ENCODE assay signal across 13 cellular contexts in genomic region chr14:100663528-100664052, GRCh38.
DNase-seq lines count a peak whose midpoint lies in the region; ATAC-seq, FAIRE-seq and TF ChIP-seq lines count a peak whose summit lies in the region.
"Had no signal": no experiment of that assay in that cellular context is flagged by ENCODE, and none has a peak within 500 bp of the region (broad histone marks: within the 10 kb centered on the region; RNA-seq: fewer than 3 reads in every experiment).

No MANE protein-coding gene starts in this region.

- H3K36me3 Mint-ChIP-seq in activated naive CD4-positive, alpha-beta T cell treated with anti-CD3 and anti-CD28 coated beads, Interleukin-2, amount 50 U/mL, for 24 hours, result no peaks in the 10 kb centered on the region
- no peaks in the 10 kb centered on the region for H3K36me3 Mint-ChIP-seq in activated naive CD4-positive, alpha-beta T cell treated with anti-CD3 and anti-CD28 coated beads, Interleukin-2, amount 50 U/mL, for 72 hours
- H3K36me3 Mint-ChIP-seq: activated naive CD8-positive, alpha-beta T cell treated with anti-CD3 and anti-CD28 coated beads, Interleukin-2, amount 10 ng/mL, durations not matched to agents 7 days and 5 days; WTC11 had no signal

- H3K9me3 ChIP-seq in K562 (replicated peaks; ENCODE audit: control insufficient read depth, insufficient read depth, low read depth, low read length) (0 out of 2 replicates have a peak, but pooled peaks cover 1% of the 10 kb centered on the region), testis (no peaks in the 10 kb centered on the region), colonic mucosa (no peaks in the 10 kb centered on the region)
- H3K9me3 ChIP-seq: upper lobe of right lung had no signal

- no peaks in the 10 kb centered on the region for H3K9me1 ChIP-seq in K562 (ENCODE audit: control insufficient read depth, insufficient read depth, low read length)

- H3K4me1 ChIP-seq in KMS-11 (ENCODE audit: low read depth, poor library complexity, severe bottlenecking) (no peaks in the 10 kb centered on the region), K562 (replicated peaks in 1 of 2; ENCODE audit: control insufficient read depth in 2 of 2, insufficient read depth in 2 of 2, low read length in 2 of 2) (peaks cover 11 to 27% of the 10 kb centered on the region in 2 experiments), testis (peaks cover 50% of the 10 kb centered on the region), colonic mucosa (peaks cover 7% of the 10 kb centered on the region)

- peaks cover 5% of the 10 kb centered on the region for H3K27me3 Mint-ChIP-seq in activated naive CD4-positive, alpha-beta T cell treated with anti-CD3 and anti-CD28 coated beads, Interleukin-2, amount 50 U/mL, for 24 hours

- H3K27me3 ChIP-seq in KMS-11 (ENCODE audit: insufficient read depth, low read depth) (peaks cover 26% of the 10 kb centered on the region; the same call in 1 of the 2 replicates), K562 (ENCODE audit: control insufficient read depth in 2 of 2, insufficient read depth in 2 of 2, low read length in 2 of 2) (no peaks in the 10 kb centered on the region), testis (no peaks in the 10 kb centered on the region), colonic mucosa (no peaks in the 10 kb centered on the region)

- DNase-seq in activated naive CD4-positive, alpha-beta T cell treated with anti-CD3 and anti-CD28 coated beads, Interleukin-2, amount 50 U/mL, for 72 hours (ENCODE audit: low spot score in 2 of 2), result no peak
- DNase-seq in K562 (ENCODE audit: extremely low read depth in 1 of 4, low spot score in 3 of 4) (no peak), testis (no peak), colonic mucosa (no peak), A172 (ENCODE audit: low spot score) (no peak), midbrain (lab: John Stamatoyannopoulos, UW) (no peak)

- no peak overlapping the region for H3K27ac ChIP-seq in KMS-11
- no peak overlapping the region; the same call in 2 of the 3 replicates for H3K27ac ChIP-seq in K562 (ENCODE audit: extremely low read depth, low read depth, low read length)
- H3K27ac ChIP-seq in testis, result peak overlapping the region; percentile 15 to 72
- H3K27ac ChIP-seq in colonic mucosa, result no peak overlapping the region
- H3K27ac ChIP-seq: skin epidermis, upper lobe of right lung had no signal

- CTCF ChIA-PET in K562 (lab: Yijun Ruan, JAX; ENCODE audit: low intra/inter-chr PET ratio), result no interaction called here

- no peak overlapping the region for H3K4me3 ChIP-seq in KMS-11 (IDR thresholded peaks at IDR 0.05; ENCODE audit: insufficient read depth, low read depth, low read length)
- H3K4me3 ChIP-seq in K562, result no peak overlapping the region
- H3K4me3 ChIP-seq in testis, result no peak overlapping the region
- H3K4me3 ChIP-seq in colonic mucosa, result no peak overlapping the region
- H3K4me3 ChIP-seq: skin epidermis, upper lobe of right lung had no signal

- ATAC-seq in activated naive CD4-positive, alpha-beta T cell treated with anti-CD3 and anti-CD28 coated beads, Interleukin-2, amount 50 U/mL, for 72 hours, result no peak
- ATAC-seq in K562, result no peak

- intact Hi-C loops in K562 (cut with micrococcal nuclease), result loop anchor here (1.0 to 5.0 kb wide), 2 partner anchors 34 to 188 kb away; no protein-coding TSS in a partner anchor
- intact Hi-C loops in testis (cut with DNase I; ENCODE audit: low total_unique reads), result loop anchor here (10.0 kb wide), 1 partner anchor 161 kb away; the partner anchor contains the start of gene MEG3
- intact Hi-C loops in colonic mucosa (cut with DNase I), result loop anchor here (10.0 kb wide), 1 partner anchor 191 kb away; no protein-coding TSS in a partner anchor

- no peaks in the 10 kb centered on the region for H3K79me2 ChIP-seq in KMS-11 (ENCODE audit: insufficient read depth, low read depth)
- H3K79me2 ChIP-seq in K562 (ENCODE audit: control insufficient read depth, insufficient read depth, low read length), result no peaks in the 10 kb centered on the region

- TF ChIP-seq CTCF in KMS-11 (conservative IDR thresholded peaks at IDR 0.05; ENCODE audit: low read depth, low read length) (peak; percentile 37), K562 (IDR thresholded peaks at IDR 0.05 in 2 of 3, conservative IDR thresholded peaks at IDR 0.05 in 1 of 3; ENCODE audit: insufficient read depth in 2 of 3, low read depth in 1 of 3, low read length in 3 of 3) (no peak), testis (IDR thresholded peaks at IDR 0.05) (no peak), colonic mucosa (IDR thresholded peaks at IDR 0.05) (no peak)

- FAIRE-seq in K562 (lab: Jason Lieb, UNC), result no peak

- H2AFZ ChIP-seq in KMS-11 (ENCODE audit: low read depth) (no peak overlapping the region), K562 (ENCODE audit: low read depth, low read length) (peak overlapping the region; percentile 30)

- no peak overlapping the region for H3K9ac ChIP-seq in KMS-11
- no peak overlapping the region for H3K9ac ChIP-seq in K562 (ENCODE audit: insufficient read depth in 1 of 2, low read depth in 2 of 2, low read length in 2 of 2)
- H3K9ac ChIP-seq in colonic mucosa (ENCODE audit: low read depth in 2 of 2, low read length in 2 of 2), result no peak overlapping the region

- POLR2A ChIA-PET in K562 (lab: Yijun Ruan, JAX), result interaction anchor here (0.8 kb wide), 1 partner anchor 13 kb away, joined by 3 read pairs; no protein-coding TSS in a partner anchor

- H4K20me1 ChIP-seq in KMS-11 (ENCODE audit: insufficient read depth) (no peaks in the 10 kb centered on the region), K562 (replicated peaks; ENCODE audit: control insufficient read depth, insufficient read depth, low read length) (no peaks in the 10 kb centered on the region)

- H3K36me3 ChIP-seq in KMS-11 (ENCODE audit: insufficient read depth) (no peaks in the 10 kb centered on the region), K562 (ENCODE audit: control insufficient read depth, insufficient read depth, low read length) (no peaks in the 10 kb centered on the region), testis (ENCODE audit: low read depth, missing control alignments) (no peaks in the 10 kb centered on the region), colonic mucosa (no peaks in the 10 kb centered on the region)
- H3K36me3 ChIP-seq: upper lobe of right lung had no signal

- TF ChIP-seq EP300 in K562 (IDR thresholded peaks at IDR 0.05; ENCODE audit: low read length), result no peak

- peaks cover 4% of the 10 kb centered on the region for H3K4me1 Mint-ChIP-seq in activated naive CD4-positive, alpha-beta T cell treated with anti-CD3 and anti-CD28 coated beads, Interleukin-2, amount 50 U/mL, for 24 hours

- no peak; a peak in 1 of 4 replicates for TF ChIP-seq RAD21 in K562 (CRISPR knock-in tag; conservative IDR thresholded peaks at IDR 0.05 in 1 of 2, IDR thresholded peaks at IDR 0.05 in 1 of 2)

- H3K4me3 Mint-ChIP-seq in activated naive CD4-positive, alpha-beta T cell treated with anti-CD3 and anti-CD28 coated beads, Interleukin-2, amount 50 U/mL, for 24 hours, result no peak overlapping the region
- H3K4me3 Mint-ChIP-seq: activated naive CD8-positive, alpha-beta T cell treated with anti-CD3 and anti-CD28 coated beads, Interleukin-2, amount 10 ng/mL, durations not matched to agents 7 days and 5 days; T-helper 2 cell treated with Interferon-gamma antibody and Interleukin-4, amounts not matched to agents 5 μg/mL and 100 μg/mL, for 36 hours; WTC11 had no signal

- H3K27ac Mint-ChIP-seq in activated naive CD4-positive, alpha-beta T cell treated with anti-CD3 and anti-CD28 coated beads, Interleukin-2, amount 50 U/mL, for 24 hours, result peak overlapping the region; percentile 62
- H3K27ac Mint-ChIP-seq in activated naive CD4-positive, alpha-beta T cell treated with anti-CD3 and anti-CD28 coated beads, Interleukin-2, amount 50 U/mL, for 72 hours, result no peak overlapping the region
- H3K27ac Mint-ChIP-seq: activated naive CD8-positive, alpha-beta T cell treated with anti-CD3 and anti-CD28 coated beads, Interleukin-2, amount 10 ng/mL, durations not matched to agents 7 days and 5 days; WTC11 had no signal

- TF ChIP-seq POLR2A in K562 (conservative IDR thresholded peaks at IDR 0.05) (no peak), testis (IDR thresholded peaks at IDR 0.05) (no peak)

- no peak overlapping the region for H3K4me2 ChIP-seq in KMS-11
- H3K4me2 ChIP-seq in K562 (ENCODE audit: insufficient read depth, low read length), result no peak overlapping the region; the same call in 1 of the 2 replicates

- BruUV-seq in K562 (replicated peaks; lab: Mats Ljungman, UMichigan), result no TSS peak

- in situ Hi-C loops in K562 (cut with MboI), result loop anchor here (5.0 to 10.0 kb wide), 2 partner anchors 181 to 234 kb away; no protein-coding TSS in a partner anchor

- H3K9me3 Mint-ChIP-seq in activated naive CD4-positive, alpha-beta T cell treated with anti-CD3 and anti-CD28 coated beads, Interleukin-2, amount 50 U/mL, for 24 hours, result no peaks in the 10 kb centered on the region
- no peaks in the 10 kb centered on the region for H3K9me3 Mint-ChIP-seq in activated naive CD4-positive, alpha-beta T cell treated with anti-CD3 and anti-CD28 coated beads, Interleukin-2, amount 50 U/mL, for 72 hours
- H3K9me3 Mint-ChIP-seq: activated naive CD8-positive, alpha-beta T cell treated with anti-CD3 and anti-CD28 coated beads, Interleukin-2, amount 10 ng/mL, durations not matched to agents 7 days and 5 days; T-helper 2 cell treated with Interferon-gamma antibody and Interleukin-4, amounts not matched to agents 5 μg/mL and 100 μg/mL, for 36 hours; WTC11 had no signal

- WGBS in K562 (ENCODE audit: insufficient coverage, low coverage, missing lambda C conversion rate), result 23% methylated on average over 9 of the region's 9 CpGs
- WGBS in testis, 2 donors, result 41 to 43% methylated on average over 9 of the region's 9 CpGs

TF ChIP-seq in K562, 482 proteins besides CTCF, POLR2A, EP300 and RAD21 (continues in another document):
- TF ChIP-seq ZNF431 (CRISPR knock-in tag; IDR thresholded peaks at IDR 0.05) (0 out of 2 replicates have a peak, but pooled peaks have one; percentile 0), FOXP1 (CRISPR knock-in tag; IDR thresholded peaks at IDR 0.05) (no peak), CHCHD3 (CRISPR knock-in tag; IDR thresholded peaks at IDR 0.05) (no peak), ZNF584 (CRISPR knock-in tag; IDR thresholded peaks at IDR 0.05; ENCODE audit: low read depth) (0 out of 2 replicates have a peak, but pooled peaks have one; percentile 16), CBFA2T3 (IDR thresholded peaks at IDR 0.05) (no peak), NCOA4 (IDR thresholded peaks at IDR 0.05; ENCODE audit: partially characterized antibody) (no peak), NRF1 (conservative IDR thresholded peaks at IDR 0.05 in 1 of 2, IDR thresholded peaks at IDR 0.05 in 1 of 2) (0 out of 4 replicates have a peak, but pooled peaks of 1 of the 2 experiments have one; percentile 47), BCOR (IDR thresholded peaks at IDR 0.05) (no peak), ZNF23 (CRISPR knock-in tag; IDR thresholded peaks at IDR 0.05) (peak; percentile 88), USF1 (CRISPR knock-in tag; IDR thresholded peaks at IDR 0.05) (no peak)

Comparison
In these comparisons a context has a peak if more than half of its experiments do, and no peak if none do; other contexts are left out.
1. H3K27ac ChIP-seq: peak in testis (2 of 2); none in KMS-11 (single experiment), K562 (single experiment) and colonic mucosa (single experiment).